Comparison of ENCODE assay signal across 15 cellular contexts in genomic region chr20:3733119-3733995, GRCh38. TPM values are rescaled to one million over a fixed set of nuclear protein-coding genes. Genes with fewer than 3 reads are reported as not detected.
DNase-seq lines count a peak whose midpoint lies in the region; ATAC-seq and TF ChIP-seq lines count a peak whose summit lies in the region.
"Had no signal": no experiment of that assay in that cellular context is flagged by ENCODE, and none has a peak within 500 bp of the region (broad histone marks: within the 10 kb centered on the region; RNA-seq: fewer than 3 reads in every experiment).

No MANE protein-coding gene starts in this region.

- intact Hi-C loops in left lung (cut with DNase I): no loop called here

- WGBS in ectodermal cell, 2 experiments: 91 to 92% methylated on average over 20 of the region's 20 CpGs

- ATAC-seq in left lung (no peak), GM18858 (IDR thresholded peaks at IDR 0.05; ENCODE audit: unreplicated experiment) (no peak), HG02642 (IDR thresholded peaks at IDR 0.05; ENCODE audit: poor library complexity, unreplicated experiment) (no peak), GM21515 (IDR thresholded peaks at IDR 0.05; ENCODE audit: unreplicated experiment) (no peak)
- ATAC-seq: naive thymus-derived CD8-positive, alpha-beta T cell had no signal

- no peak for DNase-seq in left lung
- no peak for DNase-seq in NCI-H2107 (lab: John Stamatoyannopoulos, UW)
- DNase-seq: activated naive CD4-positive, alpha-beta T cell treated with anti-CD3 and anti-CD28 coated beads, Interleukin-2, amount 50 U/mL, for 16 hours; cerebellar nuclear complex; naive thymus-derived CD8-positive, alpha-beta T cell; NCI-H146; NCI-H774 had no signal

- no peak for TF ChIP-seq CTCF in left lung (IDR thresholded peaks at IDR 0.05)

- H3K4me3 ChIP-seq in ectodermal cell (ENCODE audit: insufficient read depth, low read depth, low read length) (peak overlapping the region; percentile 10), left lung (peak overlapping the region; percentile 21 to 51), skin epidermis (peak overlapping the region; percentile 24 to 40 (median 28))

- H3K27me3 ChIP-seq in ectodermal cell (ENCODE audit: control insufficient read depth, insufficient read depth, low read length, poor library complexity, severe bottlenecking) (peaks cover 32% of the 10 kb centered on the region), left lung (peaks cover 5 to 50% of the 10 kb centered on the region in 2 donors)

- H3K36me3 ChIP-seq in ES-I3 (ENCODE audit: insufficient read depth, low read length): no peaks in the 10 kb centered on the region
- no peaks in the 10 kb centered on the region for H3K36me3 ChIP-seq in ectodermal cell (ENCODE audit: control insufficient read depth, insufficient read depth, low read length)
- no peaks in the 10 kb centered on the region for H3K36me3 ChIP-seq in left lung

- peak overlapping the region; percentile 32 for H3K9ac ChIP-seq in ES-I3 (ENCODE audit: low read depth, low read length)

- peaks cover 5% of the 10 kb centered on the region; the same call in 1 of the 2 replicates for H3K4me1 ChIP-seq in ES-I3 (ENCODE audit: insufficient read depth, low read length)
- peaks cover 3% of the 10 kb centered on the region for H3K4me1 ChIP-seq in ectodermal cell (ENCODE audit: control insufficient read depth, insufficient read depth, low read length)
- peaks cover 6 to 32% of the 10 kb centered on the region in 2 donors for H3K4me1 ChIP-seq in left lung

- H3K27ac ChIP-seq in ectodermal cell (ENCODE audit: insufficient read depth, low read depth, low read length, poor library complexity, severe bottlenecking) (no peak overlapping the region), left lung (peak overlapping the region; percentile 57 to 69), skin epidermis (peak overlapping the region in 19 of 21 experiments; percentile 22 to 80 (median 50))

- H3K9me3 ChIP-seq in ES-I3 (ENCODE audit: control insufficient read depth, insufficient read depth, low read length) (no peaks in the 10 kb centered on the region), ectodermal cell (ENCODE audit: control insufficient read depth, low read length) (no peaks in the 10 kb centered on the region), left lung (no peaks in the 10 kb centered on the region)

RNA-seq across cellular contexts. Expression of gene HSPA12B, which starts 0.9 kb away (rescaled TPM):
- polyA plus RNA-seq in ectodermal cell (2013, experiment 1 of 4): 0.65 TPM
- 0.68 TPM for polyA plus RNA-seq in ectodermal cell (2013, experiment 2 of 4)
- polyA plus RNA-seq in ectodermal cell (2013, experiment 3 of 4): 0.64 TPM
- 0.65 TPM for polyA plus RNA-seq in ectodermal cell (2013, experiment 4 of 4)
- 10 to 100 TPM; 14.6 to 22.1 TPM for total RNA-seq in left lung
- total RNA-seq: naive thymus-derived CD8-positive, alpha-beta T cell had no signal

RNA-seq across cellular contexts. Expression of gene SIGLEC1, which starts 21.0 kb away (rescaled TPM):
- not detected for polyA plus RNA-seq in ectodermal cell (2013, experiment 1 of 4)
- polyA plus RNA-seq in ectodermal cell (2013, experiment 2 of 4): not detected
- not detected for polyA plus RNA-seq in ectodermal cell (2013, experiment 3 of 4)
- not detected for polyA plus RNA-seq in ectodermal cell (2013, experiment 4 of 4)
- total RNA-seq in left lung: 10 to 100 TPM; 22.8 to 45.8 TPM
- total RNA-seq: SK-MEL-5 had no signal
- polyA plus RNA-seq: AG04450; naive thymus-derived CD8-positive, alpha-beta T cell had no signal

RNA-seq across cellular contexts. Expression of gene ADISSP, which starts 34.2 kb away (rescaled TPM):
- polyA plus RNA-seq in ectodermal cell (2013, experiment 1 of 4): 70.7 TPM
- 65.2 TPM for polyA plus RNA-seq in ectodermal cell (2013, experiment 2 of 4)
- polyA plus RNA-seq in ectodermal cell (2013, experiment 3 of 4): 60.6 TPM
- polyA plus RNA-seq in ectodermal cell (2013, experiment 4 of 4): 73.5 TPM
- total RNA-seq in left lung: 10 to 100 TPM; 19.4 to 35.6 TPM

RNA-seq across cellular contexts. Expression of gene SPEF1, which starts 47.9 kb away (rescaled TPM):
- polyA plus RNA-seq in ectodermal cell (2013, experiment 1 of 4): 0.50 TPM
- polyA plus RNA-seq in ectodermal cell (2013, experiment 2 of 4): 0.39 TPM
- polyA plus RNA-seq in ectodermal cell (2013, experiment 3 of 4): 0.37 TPM
- polyA plus RNA-seq in ectodermal cell (2013, experiment 4 of 4): 0.45 TPM
- total RNA-seq in left lung: 1 to 10 TPM in 1 of 2 donors, under 1 TPM in 1; 0.26 to 2.8 TPM
- polyA plus RNA-seq: naive thymus-derived CD8-positive, alpha-beta T cell had no signal

RNA-seq across cellular contexts. Expression of gene ADAM33, which starts 51.5 kb away (rescaled TPM):
- polyA plus RNA-seq in ectodermal cell (2013, experiment 1 of 4): 16.0 TPM
- 19.2 TPM for polyA plus RNA-seq in ectodermal cell (2013, experiment 2 of 4)
- polyA plus RNA-seq in ectodermal cell (2013, experiment 3 of 4): 16.4 TPM
- 19.0 TPM for polyA plus RNA-seq in ectodermal cell (2013, experiment 4 of 4)
- total RNA-seq in left lung: 10 to 100 TPM; 15.4 to 16.5 TPM
- total RNA-seq: naive thymus-derived CD8-positive, alpha-beta T cell; SK-MEL-5 had no signal
- polyA plus RNA-seq: naive thymus-derived CD8-positive, alpha-beta T cell had no signal
